8 cellular contexts compared by ENCODE assay signal in the genomic region with DNA sequence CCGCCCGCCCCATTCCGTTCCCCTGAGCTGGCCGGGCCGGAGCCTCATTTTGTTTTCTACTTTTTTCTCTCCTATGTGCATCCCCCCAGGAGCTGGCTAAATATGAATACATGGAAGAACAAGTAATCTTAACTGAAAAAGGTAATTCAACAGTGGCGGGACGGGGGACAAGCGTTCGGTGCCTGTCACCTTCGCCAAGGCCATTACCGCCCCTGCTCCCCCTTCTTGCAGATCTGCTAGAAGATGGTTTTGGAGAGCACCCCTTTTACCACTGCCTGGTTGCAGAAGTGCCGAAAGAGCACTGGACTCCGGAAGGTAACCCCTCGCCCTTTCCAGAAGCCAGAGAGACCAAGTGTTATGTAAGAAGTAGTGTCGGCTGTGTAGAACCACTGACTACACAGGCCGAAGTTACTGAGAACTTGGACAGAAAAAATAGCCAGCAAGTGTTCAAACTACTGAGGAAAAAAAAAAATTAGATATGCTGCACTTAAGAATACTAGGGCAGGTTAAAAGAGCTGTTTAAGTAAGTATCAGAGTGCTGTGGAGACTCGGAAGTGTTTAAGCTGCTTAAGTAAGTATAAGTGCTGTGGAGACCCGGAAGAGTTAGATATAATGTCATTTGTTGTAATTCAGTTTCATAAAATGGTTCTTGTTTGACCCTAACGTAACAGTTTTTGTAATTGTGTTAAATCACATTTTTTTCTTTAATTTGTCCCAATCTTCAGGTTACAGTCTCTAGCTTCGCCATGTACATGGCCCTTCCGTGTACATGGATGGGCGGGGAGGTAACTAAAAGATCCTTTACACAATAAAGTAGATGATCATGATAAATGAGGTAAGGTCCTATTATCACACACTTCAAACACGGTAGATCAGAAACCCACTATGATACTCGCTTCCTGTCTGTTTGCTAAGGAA. TPM values are rescaled to one million over a fixed set of nuclear protein-coding genes. Genes with fewer than 3 reads are reported as not detected.
DNase-seq lines count a peak whose midpoint lies in the region; ATAC-seq and TF ChIP-seq lines count a peak whose summit lies in the region.

No MANE protein-coding gene starts in this region.

- H3K4me1 ChIP-seq in BLaER1 treated with 17β-estradiol and CSF1 and Interleukin-3, amounts not matched to agents 10 nM and 100 nM: peaks cover 0 to 68% (median 35%) of the 10 kb centered on the region in 10 experiments; a peak in 16 of 20 replicates
- H3K4me1 ChIP-seq in Loucy (ENCODE audit: insufficient read depth, low read length, poor library complexity, severe bottlenecking) (peaks cover 7% of the 10 kb centered on the region), right lobe of liver (peaks cover 0 to 10% (median 3%) of the 10 kb centered on the region in 4 donors), thyroid gland (no peaks in the 10 kb centered on the region)

- 30% methylated on average over 23 of the region's 24 CpGs for whole genome bisulfite sequencing in right lobe of liver (ENCODE audit: insufficient coverage, low coverage, low lambda C conversion rate, missing lambda C conversion rate)
- 18 to 22% methylated on average over 17 to 19 of the region's 24 CpGs for WGBS in thyroid gland, 2 donors

- in situ Hi-C loops in brain microvascular endothelial cell (cut with HindIII; ENCODE audit: low pct_ligation_motif_present, low sequenced_read_pairs): no loop called here

- TF ChIP-seq CTCF in Loucy (conservative IDR thresholded peaks at IDR 0.05; ENCODE audit: low read length) (no peak), brain microvascular endothelial cell (IDR thresholded peaks at IDR 0.05; ENCODE audit: low read depth, low read length, missing control alignments) (no peak), right lobe of liver (IDR thresholded peaks at IDR 0.05) (no peak), thyroid gland (IDR thresholded peaks at IDR 0.05) (no peak)

- peaks cover 0 to 29% (median 21%) of the 10 kb centered on the region in 11 experiments; a peak in 18 of 22 replicates for H3K36me3 ChIP-seq in BLaER1 treated with 17β-estradiol and CSF1 and Interleukin-3, amounts not matched to agents 10 nM and 100 nM
- H3K36me3 ChIP-seq in Loucy (ENCODE audit: insufficient read depth, low read length) (no peaks in the 10 kb centered on the region), brain microvascular endothelial cell (replicated peaks) (peaks cover 15% of the 10 kb centered on the region), right lobe of liver (peaks cover 0 to 13% (median 0%) of the 10 kb centered on the region in 4 donors), thyroid gland (no peaks in the 10 kb centered on the region)

- intact Hi-C loops in right lobe of liver (cut with DNase I) (no loop called here), thyroid gland (cut with DNase I) (no loop called here)

- H3K27me3 ChIP-seq in BLaER1 treated with 17β-estradiol and CSF1 and Interleukin-3, amounts not matched to agents 10 nM and 100 nM: no peaks in the 10 kb centered on the region
- H3K27me3 ChIP-seq in Loucy (ENCODE audit: insufficient read depth, low read length, poor library complexity, severe bottlenecking) (no peaks in the 10 kb centered on the region), brain microvascular endothelial cell (replicated peaks) (no peaks in the 10 kb centered on the region), right lobe of liver (no peaks in the 10 kb centered on the region), thyroid gland (no peaks in the 10 kb centered on the region)

- H3K9ac ChIP-seq in BLaER1 treated with 17β-estradiol and CSF1 and Interleukin-3, amounts not matched to agents 10 nM and 100 nM: peak overlapping the region; percentile 84 to 98 (median 89)
- H3K9ac ChIP-seq in Loucy (ENCODE audit: low read depth, low read length, poor library complexity, severe bottlenecking): peak overlapping the region; percentile 83

- ATAC-seq in right lobe of liver: peak in 2 of 4 donors; percentile 4 to 6
- ATAC-seq in GM21723 (IDR thresholded peaks at IDR 0.05; ENCODE audit: unreplicated experiment): no peak

- H3K4me2 ChIP-seq in BLaER1 treated with 17β-estradiol and CSF1 and Interleukin-3, amounts not matched to agents 10 nM and 100 nM: peak overlapping the region; percentile 47 to 84 (median 63)
- H3K4me2 ChIP-seq in Loucy (ENCODE audit: low read depth, low read length, poor library complexity, severe bottlenecking): peak overlapping the region; percentile 76

- H3K9me2 ChIP-seq in Loucy (replicated peaks; ENCODE audit: low read depth, low read length): no peaks in the 10 kb centered on the region

- H3K9me3 ChIP-seq in BLaER1 treated with 17β-estradiol and CSF1 and Interleukin-3, amounts not matched to agents 10 nM and 100 nM (replicated peaks in 1 of 11): peaks cover 6 to 34% (median 13%) of the 10 kb centered on the region in 11 experiments; a peak in 18 of 22 replicates
- H3K9me3 ChIP-seq in Loucy (ENCODE audit: insufficient read depth, low read depth, low read length) (no peaks in the 10 kb centered on the region), right lobe of liver (no peaks in the 10 kb centered on the region), thyroid gland (no peaks in the 10 kb centered on the region)

- DNase-seq in brain microvascular endothelial cell (no peak), right lobe of liver (no peak), thyroid gland (no peak), iPS-NIHi7 (ENCODE audit: extremely low spot score) (no peak), NCI-H2227 (lab: John Stamatoyannopoulos, UW; ENCODE audit: unreplicated experiment) (no peak)

- peak overlapping the region; percentile 45; the same call in 1 of the 2 replicates for H2AFZ ChIP-seq in Loucy (ENCODE audit: low read length)

- peak overlapping the region; percentile 67 to 79 (median 72) for H3K4me3 ChIP-seq in BLaER1 treated with 17β-estradiol and CSF1 and Interleukin-3, amounts not matched to agents 10 nM and 100 nM
- H3K4me3 ChIP-seq in Loucy (ENCODE audit: low read length, poor library complexity, severe bottlenecking) (peak overlapping the region; percentile 93), brain microvascular endothelial cell (ENCODE audit: low read depth, low read length) (peak overlapping the region; percentile 83), right lobe of liver (peak overlapping the region; percentile 55 to 67 (median 63)), thyroid gland (replicated peaks in 1 of 3) (peak overlapping the region; percentile 20 to 59 (median 41))

- H3K79me2 ChIP-seq in Loucy (ENCODE audit: insufficient read depth, low read length): peaks cover 16% of the 10 kb centered on the region

- TF ChIP-seq POLR2A in right lobe of liver (IDR thresholded peaks at IDR 0.05): no peak
- TF ChIP-seq POLR2A in thyroid gland (IDR thresholded peaks at IDR 0.05): no peak

- H3K27ac ChIP-seq in BLaER1 treated with 17β-estradiol and CSF1 and Interleukin-3, amounts not matched to agents 10 nM and 100 nM: peak overlapping the region; percentile 78 to 96 (median 92)
- H3K27ac ChIP-seq in brain microvascular endothelial cell (peak overlapping the region; percentile 83), right lobe of liver (peak overlapping the region; percentile 92 to 94 (median 92)), thyroid gland (peak overlapping the region; percentile 92 to 98 (median 94))

- peaks cover 0 to 30% (median 8%) of the 10 kb centered on the region in 11 experiments; a peak in 12 of 22 replicates for H4K20me1 ChIP-seq in BLaER1 treated with 17β-estradiol and CSF1 and Interleukin-3, amounts not matched to agents 10 nM and 100 nM
- H4K20me1 ChIP-seq in Loucy (ENCODE audit: insufficient read depth, low read length, poor library complexity, severe bottlenecking): no peaks in the 10 kb centered on the region

- no peaks in the 10 kb centered on the region for H3F3A ChIP-seq in Loucy (ENCODE audit: low read depth)

RNA-seq across cellular contexts. Expression of a gene that starts 0.9 kb away (rescaled TPM):
- 100 to 1,000 TPM; 215 to 640 (median 291) TPM for total RNA-seq in right lobe of liver
- total RNA-seq in thyroid gland: 1,000 to 10,000 TPM in 1 of 4 donors, 100 to 1,000 TPM in 3; 768 to 1,187 (median 831) TPM

RNA-seq across cellular contexts. Expression of a gene that starts 40.8 kb away (rescaled TPM):
- total RNA-seq in right lobe of liver (10 to 100 TPM in 5 of 6 experiments, 1 to 10 TPM in 1; 8.9 to 20.2 (median 14.6) TPM), thyroid gland (10 to 100 TPM; 50.1 to 73.9 (median 62.8) TPM)

Comparison
In these comparisons a context has a peak if more than half of its experiments do, and no peak if none do; other contexts are left out.
1. H3K4me3 ChIP-seq: peak in every context shown above with its lines; median percentile 93 in Loucy; 83 in brain microvascular endothelial cell; 72 in BLaER1 treated with 17β-estradiol and CSF1 and Interleukin-3, amounts not matched to agents 10 nM and 100 nM; 63 in right lobe of liver; 41 in thyroid gland.